8 cellular contexts compared by ENCODE assay signal in genomic region chr2:8543412-8544167, GRCh38.
DNase-seq lines count a peak whose midpoint lies in the region; ATAC-seq and TF ChIP-seq lines count a peak whose summit lies in the region.

No MANE protein-coding gene starts in this region.

- H3K4me3 ChIP-seq in heart left ventricle: peak overlapping the region in 4 of 12 donors; percentile 23 to 32 (median 28)

- peak; percentile 66 for ATAC-seq in HG02870 (IDR thresholded peaks at IDR 0.05; ENCODE audit: unreplicated experiment)
- ATAC-seq in heart left ventricle: peak in 3 of 4 donors; percentile 50 to 66 (median 54)

- peak overlapping the region in 10 of 12 donors; percentile 25 to 97 (median 49) for H3K27ac ChIP-seq in heart left ventricle

- no peak for TF ChIP-seq POLR2A in heart left ventricle (IDR thresholded peaks at IDR 0.05)

- no peaks in the 10 kb centered on the region for H3K27me3 ChIP-seq in heart left ventricle

- no peaks in the 10 kb centered on the region for H3K36me3 ChIP-seq in heart left ventricle

- H3K9me3 ChIP-seq in heart left ventricle: no peaks in the 10 kb centered on the region

- DNase-seq in NCI-H2196 (lab: John Stamatoyannopoulos, UW; ENCODE audit: unreplicated experiment) (peak; percentile 22), NCI-H2196 treated with DMSO at 0.1 percent for 48 hours (lab: John Stamatoyannopoulos, UW; ENCODE audit: unreplicated experiment) (no peak), NOMO-1 treated with dmso at 0.1 percent for 144 hours (lab: John Stamatoyannopoulos, UW; ENCODE audit: unreplicated experiment) (peak; percentile 95), heart left ventricle (peak; percentile 47 to 82 (median 75)), middle frontal gyrus (ENCODE audit: extremely low spot score, low spot score) (no peak)
- DNase-seq in activated T-cell treated with anti-CD3 and anti-CD28 coated beads, Interleukin-2, amount 50 U/mL, for 48 hours: peak; percentile 88 to 90
- peak; percentile 73 to 82 for DNase-seq in stimulated activated CD4-positive, alpha-beta T cell treated with anti-CD3 and anti-CD28 coated beads, Interleukin-15, amount 100 ng/mL, for 48 hours (ENCODE audit: low read depth in 2 of 2)

- no peak for TF ChIP-seq CTCF in heart left ventricle (IDR thresholded peaks at IDR 0.05)

- intact Hi-C loops in heart left ventricle (cut with DNase I): loop anchor here in 3 of 10 donors (5.0 to 10.0 kb wide), 3 partner anchors 121 to 134 kb away; no protein-coding TSS in a partner anchor

- H3K4me1 ChIP-seq in heart left ventricle: peaks cover 0 to 86% (median 36%) of the 10 kb centered on the region in 12 donors

- WGBS in heart left ventricle, 4 donors: 65 to 81% (median 72%) methylated on average over 28 of the region's 28 CpGs

Comparison
In these comparisons a context has a peak if more than half of its experiments do, and no peak if none do; other contexts are left out.
1. DNase-seq: peak in NCI-H2196 (single experiment), NOMO-1 treated with dmso at 0.1 percent for 144 hours (single experiment), activated T-cell treated with anti-CD3 and anti-CD28 coated beads, Interleukin-2, amount 50 U/mL, for 48 hours (2 of 2), heart left ventricle (5 of 5) and stimulated activated CD4-positive, alpha-beta T cell treated with anti-CD3 and anti-CD28 coated beads, Interleukin-15, amount 100 ng/mL, for 48 hours (2 of 2); none in NCI-H2196 treated with DMSO at 0.1 percent for 48 hours (single experiment) and middle frontal gyrus (single experiment).